ENCODE assay signal across 14 cellular contexts in the genomic region with DNA sequence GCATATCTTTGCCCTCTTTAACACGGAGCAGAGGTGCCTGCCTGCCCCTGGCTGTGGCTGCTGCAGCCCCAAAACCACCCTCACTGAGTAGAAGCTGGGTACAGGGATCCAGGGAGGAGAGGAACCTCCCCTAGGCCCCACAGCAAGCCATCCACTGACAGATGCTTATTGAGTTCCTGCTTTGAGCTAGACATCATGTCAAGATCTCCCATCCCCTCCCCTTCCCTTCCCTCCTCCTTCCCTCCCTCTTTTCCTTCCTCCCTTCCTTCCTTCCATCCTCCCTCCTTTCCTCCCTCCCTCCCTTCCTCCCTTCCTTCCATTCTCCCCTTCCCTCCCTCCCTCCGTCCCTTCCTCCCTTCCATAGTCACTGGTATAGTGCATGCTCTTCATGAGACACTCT. TPM values are rescaled to one million over a fixed set of nuclear protein-coding genes. Genes with fewer than 3 reads are reported as not detected.
DNase-seq lines count a peak whose midpoint lies in the region; ATAC-seq and TF ChIP-seq lines count a peak whose summit lies in the region.
"Had no signal": no experiment of that assay in that cellular context is flagged by ENCODE, and none has a peak within 500 bp of the region (broad histone marks: within the 10 kb centered on the region; RNA-seq: fewer than 3 reads in every experiment).

No MANE protein-coding gene starts in this region.

- H3K4me1 ChIP-seq in GM23338 (ENCODE audit: insufficient read depth), result peaks cover 23% of the 10 kb centered on the region
- H3K4me1 ChIP-seq: psoas muscle had no signal

- no peaks in the 10 kb centered on the region for H3K9me3 ChIP-seq in SK-N-MC (ENCODE audit: low read depth, low read length)
- H3K9me3 ChIP-seq: psoas muscle had no signal

- H3K36me3 ChIP-seq in GM23338 (ENCODE audit: insufficient read depth) (no peaks in the 10 kb centered on the region), SK-N-MC (ENCODE audit: insufficient read depth, low read length) (no peaks in the 10 kb centered on the region)
- H3K36me3 ChIP-seq: cardiac muscle cell had no signal

- H3K27me3 ChIP-seq in GM23338 (ENCODE audit: insufficient read depth), result no peaks in the 10 kb centered on the region
- H3K27me3 ChIP-seq: cardiac muscle cell had no signal

- peaks cover 26% of the 10 kb centered on the region for H3K4me1 Mint-ChIP-seq in GM23338
- H3K4me1 Mint-ChIP-seq in nephron, result peaks cover 50% of the 10 kb centered on the region

- H3K27me3 Mint-ChIP-seq in GM23338 (ENCODE audit: insufficient read depth, low read depth, poor library complexity) (peaks cover 17% of the 10 kb centered on the region), nephron (ENCODE audit: low read depth) (peaks cover 3% of the 10 kb centered on the region)

- H3K27ac Mint-ChIP-seq in GM23338 (no peak overlapping the region), nephron (peak overlapping the region; percentile 95 to 99 (median 99))
- H3K27ac Mint-ChIP-seq: activated naive CD8-positive, alpha-beta T cell; activated T-cell treated with anti-CD3 and anti-CD28 coated beads, Interleukin-2, amount 50 U/mL, for 24 hours had no signal

- H2AFZ ChIP-seq in GM23338, result no peak overlapping the region

- H3K9ac ChIP-seq in SK-N-MC (ENCODE audit: insufficient read length), result no peak overlapping the region

- ATAC-seq in GM23338, result no peak
- ATAC-seq in HG02678 (IDR thresholded peaks at IDR 0.05; ENCODE audit: unreplicated experiment), result no peak
- ATAC-seq: left colon had no signal

- DNase-seq in GM23338 (ENCODE audit: low spot score) (no peak), SK-N-MC (ENCODE audit: low read depth, low spot score) (no peak), NCI-H2081 treated with DMSO at 0.1 percent for 48 hours (lab: John Stamatoyannopoulos, UW) (no peak)
- DNase-seq in central memory CD4-positive, alpha-beta T cell, result no peak
- DNase-seq: activated CD4-positive, alpha-beta T cell treated with anti-CD3 and anti-CD28 coated beads for 4 hours; activated T-cell treated with anti-CD3 and anti-CD28 coated beads, Interleukin-2, amount 50 U/mL, for 24 hours; left colon; NCI-H187 treated with DMSO at 0.1 percent for 48 hours; stimulated activated CD4-positive, alpha-beta T cell treated with anti-CD3 and anti-CD28 coated beads, Interleukin-15, amount 100 ng/mL, for 24 hours had no signal

- H4K20me1 ChIP-seq in GM23338 (replicated peaks; ENCODE audit: insufficient read depth), result no peaks in the 10 kb centered on the region; the same call in 1 of the 2 replicates

- H3F3A ChIP-seq in GM23338 (replicated peaks; ENCODE audit: low read depth), result peaks cover 8% of the 10 kb centered on the region; the same call in 1 of the 2 replicates

- H3K4me3 Mint-ChIP-seq in GM23338, result no peak overlapping the region
- peak overlapping the region in 1 of 3 experiments; percentile 47 for H3K4me3 Mint-ChIP-seq in nephron
- H3K4me3 Mint-ChIP-seq: activated naive CD8-positive, alpha-beta T cell; activated T-cell treated with anti-CD3 and anti-CD28 coated beads, Interleukin-2, amount 50 U/mL, for 24 hours had no signal

- no peaks in the 10 kb centered on the region for H3K79me2 ChIP-seq in GM23338 (replicated peaks; ENCODE audit: insufficient read depth)

- H3K9me2 ChIP-seq in GM23338 (ENCODE audit: insufficient read depth), result no peaks in the 10 kb centered on the region

- H3K27ac ChIP-seq in GM23338 (ENCODE audit: low read depth) (no peak overlapping the region), SK-N-MC (peak overlapping the region; percentile 92; the same call in 1 of the 2 replicates)
- H3K27ac ChIP-seq: cardiac muscle cell, psoas muscle had no signal

- H3K4me3 ChIP-seq in GM23338 (no peak overlapping the region), SK-N-MC (no peak overlapping the region)
- H3K4me3 ChIP-seq: cardiac muscle cell, psoas muscle had no signal

- TF ChIP-seq CTCF in GM23338 (conservative IDR thresholded peaks at IDR 0.05; ENCODE audit: low read depth in 2 of 2) (no peak), nephron (IDR thresholded peaks at IDR 0.05; ENCODE audit: unreplicated experiment in 3 of 3) (no peak)

- H3K9me3 Mint-ChIP-seq in GM23338 (no peaks in the 10 kb centered on the region; the same call in 2 of the 3 replicates), nephron (no peaks in the 10 kb centered on the region)
- H3K9me3 Mint-ChIP-seq: activated T-cell treated with anti-CD3 and anti-CD28 coated beads, Interleukin-2, amount 50 U/mL, for 24 hours had no signal

- H3K4me2 ChIP-seq in GM23338, result 0 out of 2 replicates have a peak overlapping the region, but pooled peaks have one; percentile 65

- H3K36me3 Mint-ChIP-seq in GM23338 (ENCODE audit: low read depth) (peaks cover 3% of the 10 kb centered on the region; the same call in 1 of the 3 replicates), nephron (ENCODE audit: low read depth) (peaks cover 22% of the 10 kb centered on the region)
- H3K36me3 Mint-ChIP-seq: activated naive CD8-positive, alpha-beta T cell had no signal

TF ChIP-seq in GM23338, 12 proteins besides CTCF, POLR2A, EP300 and RAD21 (continues in another document):
- TF ChIP-seq JUNB (IDR thresholded peaks at IDR 0.05; ENCODE audit: unreplicated experiment) (no peak), STAT1 (IDR thresholded peaks at IDR 0.05; ENCODE audit: unreplicated experiment) (no peak), CREB1 (CRISPR knock-in tag; IDR thresholded peaks at IDR 0.05; ENCODE audit: low read depth) (no peak), EZH2 (IDR thresholded peaks at IDR 0.05; ENCODE audit: low read depth, unreplicated experiment) (no peak), EZH2phosphoT487 (IDR thresholded peaks at IDR 0.05; ENCODE audit: unreplicated experiment) (no peak), NANOG (IDR thresholded peaks at IDR 0.05; ENCODE audit: borderline replicate concordance) (no peak), POLR2AphosphoS5 (IDR thresholded peaks at IDR 0.05; ENCODE audit: low read depth) (no peak), ZNF114 (CRISPR knock-in tag; IDR thresholded peaks at IDR 0.05) (no peak)

RNA-seq across cellular contexts. Expression of gene GOLGA2, which starts 29.3 kb away (rescaled TPM):
- 44.4 and 48.4 TPM in 2 replicates for total RNA-seq in GM23338 (2014; rRNA removed; shearing (Covaris generic))
- 31.4 and 32.6 TPM in 2 replicates for polyA plus RNA-seq in GM23338 (2016; fragmentation: Nextera tagmentation; extraction: Ambion mirVana)

RNA-seq across cellular contexts. Expression of gene SWI5, which starts 29.6 kb away (rescaled TPM):
- 26.6 and 31.8 TPM in 2 replicates for total RNA-seq in GM23338 (2014; rRNA removed; shearing (Covaris generic))
- 35.7 and 42.5 TPM in 2 replicates for polyA plus RNA-seq in GM23338 (2016; fragmentation: Nextera tagmentation; extraction: Ambion mirVana)

RNA-seq across cellular contexts. Expression of gene DNM1, which starts 43.3 kb away (rescaled TPM):
- 42.0 and 43.2 TPM in 2 replicates for total RNA-seq in GM23338 (2014; rRNA removed; shearing (Covaris generic))
- 24.0 and 36.0 TPM in 2 replicates for polyA plus RNA-seq in GM23338 (2016; fragmentation: Nextera tagmentation; extraction: Ambion mirVana)

RNA-seq across cellular contexts. Expression of gene CIZ1, which starts 55.1 kb away (rescaled TPM):
- total RNA-seq in GM23338 (2014; rRNA removed; shearing (Covaris generic)), result 48.2 and 61.4 TPM in 2 replicates
- 49.6 and 49.7 TPM in 2 replicates for polyA plus RNA-seq in GM23338 (2016; fragmentation: Nextera tagmentation; extraction: Ambion mirVana)
